ENCODE assay signal across 2 cellular contexts in the genomic region with DNA sequence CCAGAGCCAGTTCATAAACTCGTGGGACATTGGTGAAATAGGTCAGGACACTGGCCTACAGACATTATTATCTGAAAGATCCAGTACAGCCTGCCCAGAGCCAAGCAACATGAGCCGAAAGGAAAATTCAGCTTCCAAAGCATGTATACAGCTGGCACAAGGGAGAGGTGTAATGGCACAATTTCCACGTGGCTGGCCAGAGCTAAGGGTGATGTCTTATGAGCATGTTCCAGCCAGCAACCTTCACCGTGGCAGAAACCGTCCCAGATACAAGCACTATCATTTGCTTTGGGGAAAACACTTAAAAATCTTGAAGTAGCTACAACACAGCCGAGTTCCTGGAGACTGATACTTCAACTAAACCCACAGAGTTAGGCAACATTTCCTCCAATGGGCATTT.
TF ChIP-seq lines count a peak whose summit lies in the region.

No MANE protein-coding gene starts in this region.

TF ChIP-seq in endothelial cell of umbilical vein, 7 proteins besides CTCF, POLR2A, EP300 and RAD21:
- TF ChIP-seq GATA2 (IDR thresholded peaks at IDR 0.05; ENCODE audit: insufficient read depth, insufficient read length, low read depth, low read length) = no peak
- no peak for TF ChIP-seq FOS (IDR thresholded peaks at IDR 0.05; ENCODE audit: borderline replicate concordance, insufficient read depth, low read length)
- TF ChIP-seq, protein P1, sequence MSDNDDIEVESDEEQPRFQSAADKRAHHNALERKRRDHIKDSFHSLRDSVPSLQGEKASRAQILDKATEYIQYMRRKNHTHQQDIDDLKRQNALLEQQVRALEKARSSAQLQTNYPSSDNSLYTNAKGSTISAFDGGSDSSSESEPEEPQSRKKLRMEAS (IDR thresholded peaks at IDR 0.05; ENCODE audit: insufficient read depth, insufficient read length) = no peak
- TF ChIP-seq EZH2 (IDR thresholded peaks at IDR 0.05; ENCODE audit: borderline replicate concordance, low read depth, low read length, severe bottlenecking) = no peak
- no peak for TF ChIP-seq MYC (IDR thresholded peaks at IDR 0.05; ENCODE audit: low read depth, low read length)
- TF ChIP-seq POLR2AphosphoS5 (IDR thresholded peaks at IDR 0.05; ENCODE audit: insufficient read depth, low read depth, low read length) = no peak
- TF ChIP-seq JUN (IDR thresholded peaks at IDR 0.05; ENCODE audit: borderline replicate concordance, insufficient read depth, insufficient read length, low read depth) = no peak

TF ChIP-seq in neural cell, 6 proteins besides CTCF, POLR2A, EP300 and RAD21:
- TF ChIP-seq SMC3 (conservative IDR thresholded peaks at IDR 0.05; ENCODE audit: poor library complexity) = no peak
- TF ChIP-seq TAF1 (IDR thresholded peaks at IDR 0.05; ENCODE audit: low read depth) = no peak
- no peak for TF ChIP-seq POLR2AphosphoS5 (IDR thresholded peaks at IDR 0.05)
- TF ChIP-seq, protein P2, sequence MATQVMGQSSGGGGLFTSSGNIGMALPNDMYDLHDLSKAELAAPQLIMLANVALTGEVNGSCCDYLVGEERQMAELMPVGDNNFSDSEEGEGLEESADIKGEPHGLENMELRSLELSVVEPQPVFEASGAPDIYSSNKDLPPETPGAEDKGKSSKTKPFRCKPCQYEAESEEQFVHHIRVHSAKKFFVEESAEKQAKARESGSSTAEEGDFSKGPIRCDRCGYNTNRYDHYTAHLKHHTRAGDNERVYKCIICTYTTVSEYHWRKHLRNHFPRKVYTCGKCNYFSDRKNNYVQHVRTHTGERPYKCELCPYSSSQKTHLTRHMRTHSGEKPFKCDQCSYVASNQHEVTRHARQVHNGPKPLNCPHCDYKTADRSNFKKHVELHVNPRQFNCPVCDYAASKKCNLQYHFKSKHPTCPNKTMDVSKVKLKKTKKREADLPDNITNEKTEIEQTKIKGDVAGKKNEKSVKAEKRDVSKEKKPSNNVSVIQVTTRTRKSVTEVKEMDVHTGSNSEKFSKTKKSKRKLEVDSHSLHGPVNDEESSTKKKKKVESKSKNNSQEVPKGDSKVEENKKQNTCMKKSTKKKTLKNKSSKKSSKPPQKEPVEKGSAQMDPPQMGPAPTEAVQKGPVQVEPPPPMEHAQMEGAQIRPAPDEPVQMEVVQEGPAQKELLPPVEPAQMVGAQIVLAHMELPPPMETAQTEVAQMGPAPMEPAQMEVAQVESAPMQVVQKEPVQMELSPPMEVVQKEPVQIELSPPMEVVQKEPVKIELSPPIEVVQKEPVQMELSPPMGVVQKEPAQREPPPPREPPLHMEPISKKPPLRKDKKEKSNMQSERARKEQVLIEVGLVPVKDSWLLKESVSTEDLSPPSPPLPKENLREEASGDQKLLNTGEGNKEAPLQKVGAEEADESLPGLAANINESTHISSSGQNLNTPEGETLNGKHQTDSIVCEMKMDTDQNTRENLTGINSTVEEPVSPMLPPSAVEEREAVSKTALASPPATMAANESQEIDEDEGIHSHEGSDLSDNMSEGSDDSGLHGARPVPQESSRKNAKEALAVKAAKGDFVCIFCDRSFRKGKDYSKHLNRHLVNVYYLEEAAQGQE (IDR thresholded peaks at IDR 0.05; ENCODE audit: borderline replicate concordance) = no peak
- TF ChIP-seq EZH2 (IDR thresholded peaks at IDR 0.05; ENCODE audit: borderline replicate concordance, insufficient read depth, low read length, poor library complexity, severe bottlenecking) = no peak
